In the genomic region with DNA sequence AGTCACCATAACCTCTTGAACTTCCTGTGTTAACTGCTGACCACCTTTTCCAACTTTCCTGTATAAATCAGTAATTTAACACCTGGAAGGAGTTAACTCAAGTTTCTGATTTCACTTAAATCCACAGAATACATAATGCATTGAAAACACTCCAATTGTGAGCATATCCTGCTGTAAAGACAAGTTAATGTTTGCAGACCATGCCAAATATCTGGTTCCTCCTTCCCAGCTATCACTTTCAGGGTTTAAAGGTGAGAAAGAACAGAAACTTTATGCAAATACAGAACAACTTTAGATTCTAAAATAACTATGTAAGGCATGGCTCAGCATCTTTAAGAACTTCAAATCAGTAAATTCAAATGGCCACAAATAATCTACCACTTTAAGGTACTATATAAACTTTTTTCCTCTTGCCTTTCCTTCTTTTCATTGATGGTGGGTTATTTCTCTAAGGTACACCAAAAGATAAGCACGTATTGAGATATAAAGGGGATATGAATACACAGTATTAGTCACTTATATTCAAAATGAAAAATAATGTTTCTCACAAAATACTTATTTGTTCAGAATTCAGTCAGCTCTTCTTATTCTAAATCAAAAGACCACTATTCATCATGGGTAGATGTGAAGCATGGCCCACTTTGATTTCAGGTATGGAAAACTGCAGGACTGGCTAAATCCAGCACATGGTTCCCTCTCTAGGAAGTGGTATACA, we compare ENCODE assay signal across 12 cellular contexts. TPM values are rescaled to one million over a fixed set of nuclear protein-coding genes. Genes with fewer than 3 reads are reported as not detected.
A peak's percentile ranks its signal among the peaks of the same experiment; 100 is the strongest.
DNase-seq lines count a peak whose midpoint lies in the region; ATAC-seq and TF ChIP-seq lines count a peak whose summit lies in the region.
"Had no signal": no experiment of that assay in that cellular context is flagged by ENCODE, and none has a peak within 500 bp of the region (broad histone marks: within the 10 kb centered on the region; RNA-seq: fewer than 3 reads in every experiment).

No MANE protein-coding gene starts in this region.

- no peak overlapping the region for H2BK15ac ChIP-seq in neuronal stem cell (ENCODE audit: low read length)

- no peak overlapping the region for H3K4ac ChIP-seq in neuronal stem cell (ENCODE audit: low read length)

- ATAC-seq in GM19328 (IDR thresholded peaks at IDR 0.05; ENCODE audit: unreplicated experiment), result peak; percentile 57
- ATAC-seq in HG02623 (IDR thresholded peaks at IDR 0.05; ENCODE audit: unreplicated experiment), result peak; percentile 67
- ATAC-seq in HG03354 (IDR thresholded peaks at IDR 0.05; ENCODE audit: poor library complexity, severe bottlenecking, unreplicated experiment), result peak; percentile 73
- ATAC-seq in heart right ventricle, result no peak
- ATAC-seq: Panc1 had no signal

- no peak overlapping the region for H3K23ac ChIP-seq in neuronal stem cell (ENCODE audit: low read depth, low read length, poor library complexity)

- no peak overlapping the region for H3K18ac ChIP-seq in neuronal stem cell (ENCODE audit: low read length)

- H3K27ac ChIP-seq in heart right ventricle (no peak overlapping the region), neuronal stem cell (replicated peaks; ENCODE audit: low read length) (no peak overlapping the region)

- no peak for DNase-seq in NCI-H510A (lab: John Stamatoyannopoulos, UW)
- DNase-seq in activated effector memory CD4-positive, alpha-beta T cell treated with Interleukin-2 at 50 U/mL for 16 hours, result no peak
- no peak for DNase-seq in heart right ventricle
- DNase-seq in neuronal stem cell (ENCODE audit: low spot score), result no peak
- DNase-seq: hypothalamus, IMR-90, NCI-H2081 treated with DMSO at 0.1 percent for 48 hours had no signal

- no peak overlapping the region for H2BK5ac ChIP-seq in neuronal stem cell (ENCODE audit: low read length)

- H3K4me3 ChIP-seq in heart right ventricle (no peak overlapping the region), neuronal stem cell (ENCODE audit: low read length in 2 of 2) (no peak overlapping the region)

- 62 to 73% methylated on average over 1 of the region's 1 CpG for WGBS in heart right ventricle, 2 donors
- no CpG with 5 or more reads among the region's 1 CpG for WGBS in neuronal stem cell (ENCODE audit: extremely low coverage in 2 of 2, insufficient read length in 2 of 2, insufficient replicate concordance in 1 of 2), 2 donors

- H3K9me3 ChIP-seq in heart right ventricle (no peaks in the 10 kb centered on the region), neuronal stem cell (replicated peaks in 1 of 2; ENCODE audit: control insufficient read depth in 2 of 2, insufficient read depth in 1 of 2, low read depth in 1 of 2, low read length in 2 of 2) (peaks cover 0 to 12% of the 10 kb centered on the region in 2 donors)

- no peak overlapping the region for H2AFZ ChIP-seq in neuronal stem cell (ENCODE audit: low read length)

- no peak overlapping the region for H2BK12ac ChIP-seq in neuronal stem cell (ENCODE audit: low read length)

- no peaks in the 10 kb centered on the region for H3K36me3 ChIP-seq in heart right ventricle
- H3K36me3 ChIP-seq in neuronal stem cell (replicated peaks in 1 of 2; ENCODE audit: control insufficient read depth in 2 of 2, insufficient read depth in 2 of 2, low read length in 2 of 2), result no peaks in the 10 kb centered on the region

- no peak overlapping the region for H2AK5ac ChIP-seq in neuronal stem cell (ENCODE audit: low read depth, low read length)

- no peaks in the 10 kb centered on the region for H3K79me1 ChIP-seq in neuronal stem cell (ENCODE audit: low read depth, low read length)

- no peak overlapping the region for H4K91ac ChIP-seq in neuronal stem cell (ENCODE audit: low read depth, low read length, poor library complexity)

- H3K27me3 ChIP-seq in heart right ventricle (peaks cover 0 to 25% (median 14%) of the 10 kb centered on the region in 7 donors), neuronal stem cell (ENCODE audit: control insufficient read depth in 3 of 3, insufficient read depth in 3 of 3, low read depth in 1 of 3, low read length in 3 of 3) (no peaks in the 10 kb centered on the region)

- no peak overlapping the region for H3K4me2 ChIP-seq in neuronal stem cell (ENCODE audit: insufficient read depth, low read length, poor library complexity, severe bottlenecking)

- H2BK120ac ChIP-seq in neuronal stem cell (ENCODE audit: low read depth, low read length), result no peak overlapping the region

- no peak overlapping the region for H4K8ac ChIP-seq in neuronal stem cell (ENCODE audit: low read depth, low read length)

- H3K4me1 ChIP-seq in heart right ventricle (no peaks in the 10 kb centered on the region), neuronal stem cell (ENCODE audit: control insufficient read depth in 2 of 2, insufficient read depth in 1 of 2, low read depth in 1 of 2, low read length in 2 of 2) (no peaks in the 10 kb centered on the region)

- no peak overlapping the region for H3K14ac ChIP-seq in neuronal stem cell (ENCODE audit: low read length)

- no peak overlapping the region for H3K9ac ChIP-seq in neuronal stem cell (ENCODE audit: low read depth, low read length, poor library complexity)

- intact Hi-C loops in heart right ventricle (cut with DNase I), result no loop called here

- TF ChIP-seq CTCF in heart right ventricle (IDR thresholded peaks at IDR 0.05), result no peak

RNA-seq across cellular contexts. Expression of gene TPTE2, which starts 6.6 kb away (rescaled TPM):
- total RNA-seq in heart right ventricle, result not detected
- polyA plus RNA-seq in heart right ventricle, result not detected
- polyA plus RNA-seq in neuronal stem cell (2013, experiment 1 of 2), result 0.15 TPM
- polyA plus RNA-seq in neuronal stem cell (2013, experiment 2 of 2), result 0.11 TPM
- total RNA-seq: astrocyte, IMR-90 had no signal
- polyA plus RNA-seq: IMR-90 had no signal

Comparison
In these comparisons a context has a peak if more than half of its experiments do, and no peak if none do; other contexts are left out.
1. ATAC-seq: peak in GM19328 (single experiment), HG02623 (single experiment) and HG03354 (single experiment); none in heart right ventricle (0 of 8).